10 cellular contexts compared by ENCODE assay signal in the genomic region with DNA sequence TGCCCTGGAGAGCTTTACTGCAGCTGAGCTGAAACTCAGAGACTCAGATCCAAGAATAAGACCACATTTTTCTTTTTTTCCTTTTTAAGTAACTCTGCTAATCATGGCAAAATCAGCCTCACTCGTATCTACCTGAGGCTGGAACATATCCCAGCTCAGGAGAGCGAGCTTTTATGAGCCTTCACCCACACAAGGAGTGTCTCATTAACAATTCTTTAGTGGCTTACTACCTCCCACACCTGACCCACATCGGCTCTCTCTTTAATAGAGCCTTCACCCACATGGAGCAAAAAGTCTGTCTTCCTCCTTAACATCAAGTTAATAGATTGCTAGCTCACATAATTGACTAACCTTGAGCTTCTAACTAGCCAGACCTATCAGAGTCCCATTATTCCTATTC. TPM values are rescaled to one million over a fixed set of nuclear protein-coding genes. Genes with fewer than 3 reads are reported as not detected.
DNase-seq lines count a peak whose midpoint lies in the region; ATAC-seq, FAIRE-seq and TF ChIP-seq lines count a peak whose summit lies in the region.
"Had no signal": no experiment of that assay in that cellular context is flagged by ENCODE, and none has a peak within 500 bp of the region (broad histone marks: within the 10 kb centered on the region; RNA-seq: fewer than 3 reads in every experiment).

No MANE protein-coding gene starts in this region.

- no TSS peak for BruUV-seq in Panc1 (replicated peaks; lab: Mats Ljungman, UMichigan)
- no TSS peak for BruUV-seq in HepG2 (replicated peaks; lab: Mats Ljungman, UMichigan)

- no peak overlapping the region for H3K9ac ChIP-seq in HepG2 (ENCODE audit: insufficient read depth, low read depth, low read length)

- H3K4me3 Mint-ChIP-seq in CD8-positive, alpha-beta T cell: no peak overlapping the region

- H3K27ac Mint-ChIP-seq in CD8-positive, alpha-beta T cell: peak overlapping the region; percentile 76

- WGBS in HepG2 (ENCODE audit: low lambda C conversion rate): 93% methylated on average over 3 of the region's 3 CpGs

- H3K27me3 ChIP-seq in CD8-positive, alpha-beta T cell (ENCODE audit: insufficient read depth, low read length): no peaks in the 10 kb centered on the region
- H3K27me3 ChIP-seq in Panc1 (ENCODE audit: control insufficient read depth, insufficient read depth, low read length) (no peaks in the 10 kb centered on the region), HepG2 (ENCODE audit: control insufficient read depth in 1 of 2, insufficient read depth in 2 of 2, low read length in 2 of 2) (no peaks in the 10 kb centered on the region)

- no peak for TF ChIP-seq EP300 in HepG2 (IDR thresholded peaks at IDR 0.05; ENCODE audit: low read depth in 2 of 2, low read length in 2 of 2)
- TF ChIP-seq EP300 in HepG2 (CRISPR knock-in tag; IDR thresholded peaks at IDR 0.05; ENCODE audit: borderline replicate concordance): no peak

- no peaks in the 10 kb centered on the region for H3K4me1 ChIP-seq in CD8-positive, alpha-beta T cell (ENCODE audit: insufficient read depth, low read length)
- H3K4me1 ChIP-seq in Panc1 (ENCODE audit: control insufficient read depth, insufficient read depth, low read length): peaks cover 29% of the 10 kb centered on the region
- peaks cover 40% of the 10 kb centered on the region for H3K4me1 ChIP-seq in HepG2 (ENCODE audit: insufficient read depth, low read length)

- peaks cover 9% of the 10 kb centered on the region for H3K4me1 Mint-ChIP-seq in CD8-positive, alpha-beta T cell (ENCODE audit: low read depth)

- H3K27ac ChIP-seq in CD8-positive, alpha-beta T cell (ENCODE audit: low read depth, low read length): no peak overlapping the region
- H3K27ac ChIP-seq in Panc1 (ENCODE audit: low read length) (peak overlapping the region; percentile 73), epithelial cell of prostate (peak overlapping the region; percentile 81), HepG2 (ENCODE audit: extremely low read length, insufficient read depth, low read length) (no peak overlapping the region)
- H3K27ac ChIP-seq: SK-N-MC had no signal

- FAIRE-seq in HepG2 (lab: Jason Lieb, UNC): no peak

- CTCF ChIA-PET in CD8-positive, alpha-beta T cell (lab: Charles Lee): interaction anchor here (0.9 to 2.4 kb wide), 4 partner anchors 10 to 123 kb away, joined by 3 to 11 read pairs (median 3); a partner anchor contains a TSS
- CTCF ChIA-PET in Panc1 (lab: Charles Lee): no interaction called here
- CTCF ChIA-PET in HepG2 (lab: Yijun Ruan, JAX; ENCODE audit: low intra/inter-chr PET ratio, low total read pairs): no interaction called here

- no peaks in the 10 kb centered on the region for H3K79me2 ChIP-seq in HepG2 (ENCODE audit: insufficient read depth, low read length)

- no peaks in the 10 kb centered on the region for H4K20me1 ChIP-seq in HepG2 (ENCODE audit: insufficient read depth, low read length)

- H3K4me2 ChIP-seq in HepG2 (ENCODE audit: low read depth, low read length): no peak overlapping the region

- peaks cover 11% of the 10 kb centered on the region for H3K36me3 ChIP-seq in CD8-positive, alpha-beta T cell (ENCODE audit: insufficient read depth, low read length)
- H3K36me3 ChIP-seq in Panc1 (ENCODE audit: control insufficient read depth, insufficient read depth, low read length) (peaks cover 17% of the 10 kb centered on the region), HepG2 (replicated peaks in 1 of 2; ENCODE audit: control insufficient read depth in 1 of 2, insufficient read depth in 2 of 2, low read length in 2 of 2) (peaks cover 2 to 11% of the 10 kb centered on the region in 2 experiments; a peak in 2 of 5 replicates)

- TF ChIP-seq CTCF in CD8-positive, alpha-beta T cell (IDR thresholded peaks at IDR 0.05): no peak
- TF ChIP-seq CTCF in Panc1 (IDR thresholded peaks at IDR 0.05) (no peak), HepG2 (CRISPR knock-in tag; IDR thresholded peaks at IDR 0.05) (no peak)

- TF ChIP-seq RAD21 in HepG2 (CRISPR knock-in tag; IDR thresholded peaks at IDR 0.05): no peak

- H3K9me3 Mint-ChIP-seq in CD8-positive, alpha-beta T cell: no peaks in the 10 kb centered on the region

- H2AFZ ChIP-seq in HepG2 (ENCODE audit: low read length): no peak overlapping the region

- H3K27me3 Mint-ChIP-seq in CD8-positive, alpha-beta T cell (ENCODE audit: low read depth): no peaks in the 10 kb centered on the region

- no peak for DNase-seq in CD8-positive, alpha-beta T cell
- DNase-seq in Panc1 (ENCODE audit: low read depth, low spot score) (no peak), epithelial cell of prostate (ENCODE audit: low read depth, low spot score) (no peak), putamen (ENCODE audit: low spot score) (peak; percentile 85), AG20443 (ENCODE audit: low spot score) (no peak), HepG2 (ENCODE audit: low spot score) (no peak)
- no peak for DNase-seq in stimulated activated CD4-positive, alpha-beta T cell treated with anti-CD3 and anti-CD28 coated beads, Interleukin-2, amount 100 ng/mL, for 24 hours
- DNase-seq: stimulated activated CD4-positive, alpha-beta T cell treated with anti-CD3 and anti-CD28 coated beads, Interleukin-2, amount 100 ng/mL, for 48 hours had no signal

- POLR2A ChIA-PET in CD8-positive, alpha-beta T cell (lab: Charles Lee): no interaction called here
- POLR2A ChIA-PET in Panc1 (lab: Charles Lee): no interaction called here
- POLR2A ChIA-PET in HepG2 (lab: Yijun Ruan, JAX): interaction anchor here (0.5 to 1.0 kb wide), 2 partner anchors 79 to 111 kb away, joined by 3 read pairs; no protein-coding TSS in a partner anchor

- ATAC-seq in CD8-positive, alpha-beta T cell: no peak
- no peak for ATAC-seq in Panc1
- no peak for ATAC-seq in GM18909 (IDR thresholded peaks at IDR 0.05; ENCODE audit: poor library complexity, unreplicated experiment)
- ATAC-seq in HepG2: no peak

- in situ Hi-C loops in Panc1 (cut with HindIII; ENCODE audit: low pct_unique_long_range_greater_than_20kb, low sequenced_read_pairs): no loop called here
- in situ Hi-C loops in HepG2 (cut with HindIII; ENCODE audit: extremely low pct_ligation_motif_present, low pct_unique_long_range_greater_than_20kb): loop anchor here (10.0 kb wide), 1 partner anchor 129 kb away; no protein-coding TSS in a partner anchor

- no peak overlapping the region for H3K4me3 ChIP-seq in CD8-positive, alpha-beta T cell (ENCODE audit: low read depth, low read length)
- H3K4me3 ChIP-seq in Panc1 (ENCODE audit: low read depth in 2 of 2, low read length in 2 of 2) (no peak overlapping the region), HepG2 (replicated peaks in 1 of 3; ENCODE audit: insufficient read depth in 1 of 3, low read depth in 2 of 3, low read length in 3 of 3) (no peak overlapping the region)
- H3K4me3 ChIP-seq: SK-N-MC had no signal

- TF ChIP-seq POLR2A in HepG2 (IDR thresholded peaks at IDR 0.05; ENCODE audit: insufficient read depth in 1 of 2, low read depth in 2 of 2, low read length in 2 of 2): no peak

- H3K9me3 ChIP-seq in CD8-positive, alpha-beta T cell (ENCODE audit: low read length): no peaks in the 10 kb centered on the region
- H3K9me3 ChIP-seq in Panc1 (ENCODE audit: control insufficient read depth, insufficient read depth, low read depth, low read length) (no peaks in the 10 kb centered on the region), HepG2 (ENCODE audit: low read length) (no peaks in the 10 kb centered on the region)

- intact Hi-C loops in CD8-positive, alpha-beta T cell (cut with DNase I, micrococcal nuclease): loop anchor here (10.0 kb wide), 1 partner anchor 129 kb away; no protein-coding TSS in a partner anchor
- intact Hi-C loops in Panc1 (cut with micrococcal nuclease; ENCODE audit: unreplicated experiment) (loop anchor here (10.0 kb wide), 1 partner anchor 129 kb away; no protein-coding TSS in a partner anchor), HepG2 (cut with micrococcal nuclease; ENCODE audit: unreplicated experiment) (no loop called here)

- peaks cover 43% of the 10 kb centered on the region for H3K36me3 Mint-ChIP-seq in CD8-positive, alpha-beta T cell

TF ChIP-seq in HepG2, 621 proteins besides CTCF, POLR2A, EP300 and RAD21 (continues in another document):
- no peak for TF ChIP-seq MYNN (CRISPR knock-in tag; IDR thresholded peaks at IDR 0.05; ENCODE audit: low read depth)
- no peak for TF ChIP-seq ZNF768 (CRISPR knock-in tag; IDR thresholded peaks at IDR 0.05)
- no peak for TF ChIP-seq ZNF567 (CRISPR knock-in tag; IDR thresholded peaks at IDR 0.05; ENCODE audit: borderline replicate concordance)
- TF ChIP-seq, protein P1, sequence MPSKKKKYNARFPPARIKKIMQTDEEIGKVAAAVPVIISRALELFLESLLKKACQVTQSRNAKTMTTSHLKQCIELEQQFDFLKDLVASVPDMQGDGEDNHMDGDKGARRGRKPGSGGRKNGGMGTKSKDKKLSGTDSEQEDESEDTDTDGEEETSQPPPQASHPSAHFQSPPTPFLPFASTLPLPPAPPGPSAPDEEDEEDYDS (CRISPR knock-in tag; IDR thresholded peaks at IDR 0.05): no peak

RNA-seq across cellular contexts. Expression of a gene that starts 18.3 kb away (rescaled TPM):
- total RNA-seq in CD8-positive, alpha-beta T cell: 10 to 100 TPM; 45.2 to 46.2 TPM
- total RNA-seq in Panc1 (2021; ENCODE audit: unreplicated experiment) (50.5 TPM), HepG2 (2016; rRNA removed; fragmentation: Illumina TruSeq; extraction: Trizol) (15.3 and 22.3 TPM in 2 replicates)
- 40.1 TPM for polyA plus RNA-seq in Panc1 (2012; ENCODE audit: insufficient read length)
- total RNA-seq in HepG2 (2016; cell fraction: cytosol; rRNA removed; fragmentation: Illumina TruSeq; extraction: Trizol; ENCODE audit: low read depth): 10.3 and 12.1 TPM in 2 replicates
- total RNA-seq in HepG2 (2016; cell fraction: insoluble cytoplasmic fraction; rRNA removed; fragmentation: Illumina TruSeq; extraction: Trizol): 13.6 and 22.8 TPM in 2 replicates
- total RNA-seq in HepG2 (2016; cell fraction: membrane; rRNA removed; fragmentation: Illumina TruSeq; extraction: Trizol): 18.3 and 19.2 TPM in 2 replicates
- total RNA-seq in HepG2 (2016; cell fraction: nucleus; rRNA removed; fragmentation: Illumina TruSeq; extraction: Trizol): 34.1 and 37.5 TPM in 2 replicates
- polyA plus RNA-seq in HepG2 (2011; rRNA removed): 37.5 and 48.8 TPM in 2 replicates
- polyA plus RNA-seq in HepG2 (2011; cell fraction: cytosol; rRNA removed): 24.8 and 42.9 TPM in 2 replicates
- 37.4 and 42.7 TPM in 2 replicates for polyA plus RNA-seq in HepG2 (2011; cell fraction: nucleus; rRNA removed)
- polyA plus RNA-seq in HepG2 (2012): 18.5 and 22.9 TPM in 2 replicates
- 11.3 and 11.6 TPM in 2 replicates for polyA plus RNA-seq in HepG2 (2016; cell fraction: cytosol; fragmentation: Illumina TruSeq; extraction: Trizol; ENCODE audit: low read depth)
- polyA plus RNA-seq in HepG2 (2016; cell fraction: insoluble cytoplasmic fraction; fragmentation: Illumina TruSeq; extraction: Trizol; ENCODE audit: low read depth): 16.0 and 16.6 TPM in 2 replicates
- polyA plus RNA-seq in HepG2 (2016; cell fraction: membrane; fragmentation: Illumina TruSeq; extraction: Trizol; ENCODE audit: low read depth): 17.8 and 18.4 TPM in 2 replicates
- 69.6 and 73.1 TPM in 2 replicates for polyA plus RNA-seq in HepG2 (2016; cell fraction: nucleus; fragmentation: Illumina TruSeq; extraction: Trizol; ENCODE audit: insufficient read depth, low read depth)
- 54.7 and 68.3 TPM in 2 replicates for polyA minus RNA-seq in HepG2 (2011; rRNA and poly(A)+ RNA removed; ENCODE audit: low replicate concordance)
- polyA minus RNA-seq in HepG2 (2011; cell fraction: cytosol; rRNA and poly(A)+ RNA removed): 16.2 and 19.3 TPM in 2 replicates
- 29.5 and 31.8 TPM in 2 replicates for polyA minus RNA-seq in HepG2 (2011; cell fraction: nucleus; rRNA and poly(A)+ RNA removed)

Comparison
In these comparisons a context has a peak if more than half of its experiments do, and no peak if none do; other contexts are left out.
1. H3K27ac ChIP-seq: peak in Panc1 (single experiment) and epithelial cell of prostate (single experiment); none in CD8-positive, alpha-beta T cell (single experiment) and HepG2 (single experiment).